ENCODE assay signal across 18 cellular contexts in the genomic region with DNA sequence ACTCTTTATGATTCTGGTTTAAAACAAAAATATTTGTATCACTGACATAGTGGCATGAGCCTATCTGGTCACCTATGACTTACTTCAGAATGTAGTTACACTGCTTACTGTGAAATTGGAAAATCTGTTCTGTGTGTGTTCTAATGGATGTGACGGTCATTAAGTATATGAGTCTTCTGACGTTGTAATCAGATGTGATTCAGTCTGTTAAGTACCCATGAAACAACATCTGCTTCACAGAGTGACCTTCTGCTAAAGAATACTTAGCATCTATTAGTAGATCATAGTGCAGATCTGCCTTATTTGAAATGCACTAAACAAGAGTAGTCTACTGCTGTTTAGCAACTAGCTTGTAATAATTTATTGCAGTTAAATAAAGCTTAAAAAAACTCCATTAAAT.
DNase-seq lines count a peak whose midpoint lies in the region; ATAC-seq and TF ChIP-seq lines count a peak whose summit lies in the region.
"Had no signal": no experiment of that assay in that cellular context is flagged by ENCODE, and none has a peak within 500 bp of the region (broad histone marks: within the 10 kb centered on the region; RNA-seq: fewer than 3 reads in every experiment).

No MANE protein-coding gene starts in this region.

- no peak overlapping the region for H3K4me3 Mint-ChIP-seq in activated naive CD8-positive, alpha-beta T cell treated with anti-CD3 and anti-CD28 coated beads for 36 hours
- H3K4me3 Mint-ChIP-seq: activated T-cell treated with anti-CD3 and anti-CD28 coated beads, Interleukin-2, amount 50 U/mL, for 72 hours; CD8-positive, alpha-beta memory T cell had no signal

- peak; percentile 53; the same call in 1 of the 3 replicates for ATAC-seq in SK-N-SH treated with all-trans-retinoic acid at 6 μM for 48 hours
- ATAC-seq in upper lobe of left lung (ENCODE audit: low FRiP score in 2 of 2): no peak
- ATAC-seq: activated CD4-positive, CD25-positive, alpha-beta regulatory T cell treated with anti-CD3 and anti-CD28 coated beads, Interleukin-2, amount 50 U/mL, for 24 hours; activated T-cell treated with anti-CD3 and anti-CD28 coated beads, Interleukin-2, amount 50 U/mL, for 72 hours; foreskin keratinocyte had no signal

- H3K9me3 ChIP-seq in A673 (ENCODE audit: low read depth, low read length, poor library complexity, severe bottlenecking): no peaks in the 10 kb centered on the region
- no peaks in the 10 kb centered on the region for H3K9me3 ChIP-seq in vagina
- no peaks in the 10 kb centered on the region for H3K9me3 ChIP-seq in upper lobe of left lung
- H3K9me3 ChIP-seq: suprapubic skin had no signal

- H3K4me1 ChIP-seq in A673 (ENCODE audit: insufficient read depth, low read length, poor library complexity, severe bottlenecking): no peaks in the 10 kb centered on the region
- H3K4me1 ChIP-seq in vagina: no peaks in the 10 kb centered on the region
- H3K4me1 ChIP-seq in upper lobe of left lung: no peaks in the 10 kb centered on the region
- H3K4me1 ChIP-seq: suprapubic skin had no signal

- 65 to 76% methylated on average over 2 of the region's 2 CpGs for WGBS in upper lobe of left lung, 2 donors

- H3K36me3 ChIP-seq in A673 (ENCODE audit: insufficient read depth, low read length, poor library complexity, severe bottlenecking) (no peaks in the 10 kb centered on the region), vagina (no peaks in the 10 kb centered on the region), upper lobe of left lung (no peaks in the 10 kb centered on the region)
- H3K36me3 ChIP-seq: suprapubic skin had no signal

- H3K4me1 Mint-ChIP-seq in activated naive CD8-positive, alpha-beta T cell treated with anti-CD3 and anti-CD28 coated beads for 36 hours: no peaks in the 10 kb centered on the region
- H3K4me1 Mint-ChIP-seq: CD8-positive, alpha-beta memory T cell had no signal

- no TSS peak for BruUV-seq in A673 (replicated peaks; lab: Mats Ljungman, UMichigan)

- TF ChIP-seq CTCF in A673 (conservative IDR thresholded peaks at IDR 0.05; ENCODE audit: low read depth, low read length) (no peak), vagina (IDR thresholded peaks at IDR 0.05) (no peak), upper lobe of left lung (IDR thresholded peaks at IDR 0.05) (no peak)

- no peaks in the 10 kb centered on the region for H3K9me3 Mint-ChIP-seq in activated naive CD8-positive, alpha-beta T cell treated with anti-CD3 and anti-CD28 coated beads for 36 hours
- H3K9me3 Mint-ChIP-seq: activated T-cell treated with anti-CD3 and anti-CD28 coated beads, Interleukin-2, amount 50 U/mL, for 72 hours; CD8-positive, alpha-beta memory T cell had no signal

- no peak overlapping the region for H3K4me3 ChIP-seq in A673 (ENCODE audit: low read depth, low read length, poor library complexity, severe bottlenecking)
- H3K4me3 ChIP-seq in vagina: no peak overlapping the region
- no peak overlapping the region for H3K4me3 ChIP-seq in upper lobe of left lung
- H3K4me3 ChIP-seq: coronary artery, suprapubic skin had no signal

- peak; percentile 7 for DNase-seq in A673 (ENCODE audit: low spot score)
- peak; percentile 90 for DNase-seq in DMS 273 (lab: John Stamatoyannopoulos, UW; ENCODE audit: unreplicated experiment)
- peak; percentile 43 for DNase-seq in NCI-H1417 treated with DMSO at 0.1 percent for 48 hours (lab: John Stamatoyannopoulos, UW)
- no peak for DNase-seq in vagina (ENCODE audit: extremely low spot score in 2 of 2)
- DNase-seq in stimulated activated CD4-positive, alpha-beta T cell treated with anti-CD3 and anti-CD28 coated beads, Interleukin-4, amount 100 ng/mL, for 24 hours: no peak
- DNase-seq in activated naive CD8-positive, alpha-beta T cell treated with anti-CD3 and anti-CD28 coated beads for 36 hours: no peak
- DNase-seq in upper lobe of left lung: no peak
- DNase-seq: activated T-cell treated with anti-CD3 and anti-CD28 coated beads, Interleukin-2, amount 50 U/mL, for 72 hours; CD8-positive, alpha-beta memory T cell; foreskin keratinocyte; hypothalamus; Karpas-422; NCI-H2029; T1000 had no signal

- POLR2A ChIA-PET in A673 (lab: Charles Lee; ENCODE audit: low non-redundant PET): no interaction called here

- H3K27me3 Mint-ChIP-seq in activated naive CD8-positive, alpha-beta T cell treated with anti-CD3 and anti-CD28 coated beads for 36 hours: peaks cover 8% of the 10 kb centered on the region
- H3K27me3 Mint-ChIP-seq: CD8-positive, alpha-beta memory T cell had no signal

- H3K27ac Mint-ChIP-seq in activated naive CD8-positive, alpha-beta T cell treated with anti-CD3 and anti-CD28 coated beads for 36 hours: no peak overlapping the region
- H3K27ac Mint-ChIP-seq: activated T-cell treated with anti-CD3 and anti-CD28 coated beads, Interleukin-2, amount 50 U/mL, for 72 hours; CD8-positive, alpha-beta memory T cell had no signal

- H3K27me3 ChIP-seq in A673 (replicated peaks; ENCODE audit: insufficient read depth, low read depth, low read length, poor library complexity) (no peaks in the 10 kb centered on the region), vagina (no peaks in the 10 kb centered on the region), upper lobe of left lung (no peaks in the 10 kb centered on the region)
- H3K27me3 ChIP-seq: foreskin keratinocyte, suprapubic skin had no signal

- no peak for TF ChIP-seq EP300 in upper lobe of left lung (IDR thresholded peaks at IDR 0.05)

- no peaks in the 10 kb centered on the region for H3K36me3 Mint-ChIP-seq in activated naive CD8-positive, alpha-beta T cell treated with anti-CD3 and anti-CD28 coated beads for 36 hours
- H3K36me3 Mint-ChIP-seq: CD8-positive, alpha-beta memory T cell had no signal

- no peak for TF ChIP-seq POLR2A in vagina (IDR thresholded peaks at IDR 0.05)
- TF ChIP-seq POLR2A in upper lobe of left lung (IDR thresholded peaks at IDR 0.05): no peak

- CTCF ChIA-PET in A673 (lab: Charles Lee): no interaction called here

- intact Hi-C loops in A673 (cut with micrococcal nuclease; ENCODE audit: unreplicated experiment): no loop called here
- intact Hi-C loops in vagina (cut with DNase I): no loop called here

- H3K27ac ChIP-seq in A673 (ENCODE audit: low read depth, low read length, poor library complexity, severe bottlenecking) (no peak overlapping the region), vagina (no peak overlapping the region), upper lobe of left lung (no peak overlapping the region)
- H3K27ac ChIP-seq: coronary artery, foreskin keratinocyte, suprapubic skin had no signal

TF ChIP-seq in SK-N-SH treated with all-trans-retinoic acid at 6 μM for 48 hours, 23 proteins besides CTCF, POLR2A, EP300 and RAD21:
- TF ChIP-seq TOX (CRISPR knock-in tag; IDR thresholded peaks at IDR 0.05; ENCODE audit: borderline replicate concordance) (no peak), SNAI2 (CRISPR knock-in tag; IDR thresholded peaks at IDR 0.05) (peak; percentile 91), TCF4 (CRISPR knock-in tag; IDR thresholded peaks at IDR 0.05; ENCODE audit: borderline replicate concordance) (peak; percentile 97), ESRRG (CRISPR knock-in tag; IDR thresholded peaks at IDR 0.05) (peak; percentile 89), OSR1 (CRISPR knock-in tag; IDR thresholded peaks at IDR 0.05) (no peak), ZNF565 (CRISPR knock-in tag; conservative IDR thresholded peaks at IDR 0.05; ENCODE audit: low read depth) (no peak), CSDC2 (CRISPR knock-in tag; IDR thresholded peaks at IDR 0.05) (no peak), ISL1 (CRISPR knock-in tag; IDR thresholded peaks at IDR 0.05) (peak; percentile 82), ZFP30 (CRISPR knock-in tag; IDR thresholded peaks at IDR 0.05) (no peak), RARB (CRISPR knock-in tag; IDR thresholded peaks at IDR 0.05) (no peak)
- TF ChIP-seq, protein P1, sequence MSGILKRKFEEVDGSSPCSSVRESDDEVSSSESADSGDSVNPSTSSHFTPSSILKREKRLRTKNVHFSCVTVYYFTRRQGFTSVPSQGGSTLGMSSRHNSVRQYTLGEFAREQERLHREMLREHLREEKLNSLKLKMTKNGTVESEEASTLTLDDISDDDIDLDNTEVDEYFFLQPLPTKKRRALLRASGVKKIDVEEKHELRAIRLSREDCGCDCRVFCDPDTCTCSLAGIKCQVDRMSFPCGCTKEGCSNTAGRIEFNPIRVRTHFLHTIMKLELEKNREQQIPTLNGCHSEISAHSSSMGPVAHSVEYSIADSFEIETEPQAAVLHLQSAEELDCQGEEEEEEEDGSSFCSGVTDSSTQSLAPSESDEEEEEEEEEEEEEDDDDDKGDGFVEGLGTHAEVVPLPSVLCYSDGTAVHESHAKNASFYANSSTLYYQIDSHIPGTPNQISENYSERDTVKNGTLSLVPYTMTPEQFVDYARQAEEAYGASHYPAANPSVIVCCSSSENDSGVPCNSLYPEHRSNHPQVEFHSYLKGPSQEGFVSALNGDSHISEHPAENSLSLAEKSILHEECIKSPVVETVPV (CRISPR knock-in tag; IDR thresholded peaks at IDR 0.05): peak; percentile 74; the same call in 1 of the 2 replicates
- TF ChIP-seq, protein P2, sequence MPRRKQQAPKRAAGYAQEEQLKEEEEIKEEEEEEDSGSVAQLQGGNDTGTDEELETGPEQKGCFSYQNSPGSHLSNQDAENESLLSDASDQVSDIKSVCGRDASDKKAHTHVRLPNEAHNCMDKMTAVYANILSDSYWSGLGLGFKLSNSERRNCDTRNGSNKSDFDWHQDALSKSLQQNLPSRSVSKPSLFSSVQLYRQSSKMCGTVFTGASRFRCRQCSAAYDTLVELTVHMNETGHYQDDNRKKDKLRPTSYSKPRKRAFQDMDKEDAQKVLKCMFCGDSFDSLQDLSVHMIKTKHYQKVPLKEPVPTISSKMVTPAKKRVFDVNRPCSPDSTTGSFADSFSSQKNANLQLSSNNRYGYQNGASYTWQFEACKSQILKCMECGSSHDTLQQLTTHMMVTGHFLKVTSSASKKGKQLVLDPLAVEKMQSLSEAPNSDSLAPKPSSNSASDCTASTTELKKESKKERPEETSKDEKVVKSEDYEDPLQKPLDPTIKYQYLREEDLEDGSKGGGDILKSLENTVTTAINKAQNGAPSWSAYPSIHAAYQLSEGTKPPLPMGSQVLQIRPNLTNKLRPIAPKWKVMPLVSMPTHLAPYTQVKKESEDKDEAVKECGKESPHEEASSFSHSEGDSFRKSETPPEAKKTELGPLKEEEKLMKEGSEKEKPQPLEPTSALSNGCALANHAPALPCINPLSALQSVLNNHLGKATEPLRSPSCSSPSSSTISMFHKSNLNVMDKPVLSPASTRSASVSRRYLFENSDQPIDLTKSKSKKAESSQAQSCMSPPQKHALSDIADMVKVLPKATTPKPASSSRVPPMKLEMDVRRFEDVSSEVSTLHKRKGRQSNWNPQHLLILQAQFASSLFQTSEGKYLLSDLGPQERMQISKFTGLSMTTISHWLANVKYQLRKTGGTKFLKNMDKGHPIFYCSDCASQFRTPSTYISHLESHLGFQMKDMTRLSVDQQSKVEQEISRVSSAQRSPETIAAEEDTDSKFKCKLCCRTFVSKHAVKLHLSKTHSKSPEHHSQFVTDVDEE (CRISPR knock-in tag; IDR thresholded peaks at IDR 0.05): peak; percentile 94

Comparison
In these comparisons a context has a peak if more than half of its experiments do, and no peak if none do; other contexts are left out.
1. DNase-seq: peak in A673 (single experiment), DMS 273 (single experiment) and NCI-H1417 treated with DMSO at 0.1 percent for 48 hours (single experiment); none in vagina (0 of 2), stimulated activated CD4-positive, alpha-beta T cell treated with anti-CD3 and anti-CD28 coated beads, Interleukin-4, amount 100 ng/mL, for 24 hours (single experiment), activated naive CD8-positive, alpha-beta T cell treated with anti-CD3 and anti-CD28 coated beads for 36 hours (single experiment) and upper lobe of left lung (0 of 2).